ENCODE assay signal across 26 cellular contexts in genomic region chr17:13812350-13812749, GRCh38.
"Had no signal": no experiment of that assay in that cellular context is flagged by ENCODE, and none has a peak within 500 bp of the region (broad histone marks: within the 10 kb centered on the region; RNA-seq: fewer than 3 reads in every experiment).

No MANE protein-coding gene starts in this region.

- DNase-seq: dermis blood vessel endothelial cell; dorsolateral prefrontal cortex; effector CD4-positive, alpha-beta T cell; effector memory CD4-positive, alpha-beta T cell; erythroblast; esophagus squamous epithelium; foreskin fibroblast; foreskin melanocyte; gastrocnemius medialis; glutamatergic neuron; head of caudate nucleus; heart right ventricle; hippocampal formation; left cardiac atrium; left ventricle myocardium inferior; lower lobe of right lung; mesenchymal stem cell; mucosa of descending colon; naive B cell had no signal

- H3K4me1 ChIP-seq: esophagus squamous epithelium, gastrocnemius medialis, heart right ventricle, left ventricle myocardium inferior, lower lobe of right lung had no signal

- H3K27me3 Mint-ChIP-seq: naive B cell had no signal

- H3K4me1 Mint-ChIP-seq: naive B cell had no signal

- H3K27ac Mint-ChIP-seq: mesothelial cell of epicardium, naive B cell had no signal

- H3K9me3 ChIP-seq: esophagus squamous epithelium, gastrocnemius medialis, left ventricle myocardium inferior, lower lobe of right lung, mucosa of descending colon had no signal

- H3K4me3 ChIP-seq: coronary artery, dorsolateral prefrontal cortex, esophagus squamous epithelium, gastrocnemius medialis, heart right ventricle, left ventricle myocardium inferior, lower lobe of right lung, mucosa of descending colon had no signal

- H3K4me3 Mint-ChIP-seq: mesothelial cell of epicardium had no signal

- H3K27ac ChIP-seq: coronary artery, dorsolateral prefrontal cortex, epithelial cell of prostate, esophagus squamous epithelium, gastrocnemius medialis, heart right ventricle, left ventricle myocardium inferior, lower lobe of right lung had no signal

- FAIRE-seq: colon, islet of Langerhans, keratinocyte had no signal

- H3K27me3 ChIP-seq: dorsolateral prefrontal cortex, esophagus squamous epithelium, gastrocnemius medialis, heart right ventricle had no signal

- ATAC-seq: esophagus mucosa, gastrocnemius medialis, heart right ventricle, lower lobe of right lung, mucosa of descending colon had no signal

- H3K36me3 ChIP-seq: esophagus squamous epithelium, gastrocnemius medialis, heart right ventricle, left ventricle myocardium inferior, lower lobe of right lung had no signal
